ENCODE assay signal across 26 cellular contexts in genomic region chr11:76850815-76851214, GRCh38. TPM values are rescaled to one million over a fixed set of nuclear protein-coding genes. Genes with fewer than 3 reads are reported as not detected.
DNase-seq lines count a peak whose midpoint lies in the region; ATAC-seq, FAIRE-seq and TF ChIP-seq lines count a peak whose summit lies in the region.
"Had no signal": no experiment of that assay in that cellular context is flagged by ENCODE, and none has a peak within 500 bp of the region (broad histone marks: within the 10 kb centered on the region; RNA-seq: fewer than 3 reads in every experiment).

No MANE protein-coding gene starts in this region.

- no peak for FAIRE-seq in keratinocyte (lab: Jason Lieb, UNC)
- FAIRE-seq: D721Med, HTR-8/SVneo had no signal

- peak overlapping the region; percentile 38 for H2AFZ ChIP-seq in keratinocyte (ENCODE audit: control insufficient read depth, low read length)
- H2AFZ ChIP-seq: GM23338 had no signal

- no peak overlapping the region for H3K4me2 ChIP-seq in keratinocyte (ENCODE audit: control insufficient read depth, extremely low read depth, insufficient read depth, low read depth, low read length)
- H3K4me2 ChIP-seq: GM23338, SK-N-SH had no signal

- H3K79me2 ChIP-seq in keratinocyte (ENCODE audit: control insufficient read depth, insufficient read depth, low read length), result no peaks in the 10 kb centered on the region

- peak in 1 of 2 donors; percentile 54 for TF ChIP-seq EP300 in tibial nerve (IDR thresholded peaks at IDR 0.05)

- ATAC-seq in HG03025 (IDR thresholded peaks at IDR 0.05; ENCODE audit: low FRiP score, unreplicated experiment) (no peak), GM21528 (IDR thresholded peaks at IDR 0.05; ENCODE audit: low FRiP score, unreplicated experiment) (no peak)
- ATAC-seq: activated T-cell treated with anti-CD3 and anti-CD28 coated beads, Interleukin-2, amount 50 U/mL, for 4 hours; GM23338; naive thymus-derived CD8-positive, alpha-beta T cell; stimulated activated memory B cell treated with anti-CD40 and anti-IgM and Interleukin-4, amounts not matched to agents 10 μg/mL and 1 μg/mL and 100 μg/mL, for 72 hours had no signal

- no peak overlapping the region for H3K27ac ChIP-seq in keratinocyte (ENCODE audit: control insufficient read depth, insufficient read depth, low read length)
- peak overlapping the region in 1 of 4 donors; percentile 20 for H3K27ac ChIP-seq in tibial nerve
- H3K27ac ChIP-seq: adrenal gland, brain microvascular endothelial cell, colonic mucosa had no signal

- no peak overlapping the region for H3K4me3 ChIP-seq in MG63
- no peak overlapping the region for H3K4me3 ChIP-seq in keratinocyte (ENCODE audit: control insufficient read depth in 2 of 3, extremely low read depth in 1 of 3, insufficient read depth in 2 of 3, low read depth in 1 of 3, low read length in 3 of 3)
- no peak overlapping the region for H3K4me3 ChIP-seq in tibial nerve
- H3K4me3 ChIP-seq: adrenal gland, colonic mucosa, GM23338 had no signal

- no peaks in the 10 kb centered on the region for H3K9me1 ChIP-seq in keratinocyte (ENCODE audit: control insufficient read depth, extremely low read depth, insufficient read depth, low read length)

- no peak overlapping the region for H3K9ac ChIP-seq in keratinocyte (ENCODE audit: control insufficient read depth, extremely low read depth, insufficient read depth, low read length)
- H3K9ac ChIP-seq: SK-N-SH had no signal

- dilution Hi-C loops in keratinocyte (cut with MboI; ENCODE audit: extremely low pct_ligation_motif_present, low sequenced_read_pairs), result no loop called here

- H3K27me3 ChIP-seq in MG63 (no peaks in the 10 kb centered on the region), keratinocyte (ENCODE audit: control insufficient read depth, extremely low read depth, insufficient read depth, low read length) (no peaks in the 10 kb centered on the region), tibial nerve (no peaks in the 10 kb centered on the region)
- H3K27me3 ChIP-seq: adrenal gland, brain microvascular endothelial cell, colonic mucosa had no signal

- WGBS in tibial nerve, 2 donors, result 87 to 94% methylated on average over 6 of the region's 6 CpGs

- peaks cover 6% of the 10 kb centered on the region for H3K4me1 ChIP-seq in keratinocyte (ENCODE audit: control insufficient read depth, extremely low read depth, insufficient read depth, low read length)
- peaks cover 0 to 11% (median 0%) of the 10 kb centered on the region in 4 donors for H3K4me1 ChIP-seq in tibial nerve
- H3K4me1 ChIP-seq: colonic mucosa had no signal

- no peak for TF ChIP-seq POLR2A in tibial nerve (IDR thresholded peaks at IDR 0.05)

- no peak for TF ChIP-seq CTCF in keratinocyte (optimal IDR thresholded peaks at IDR 0.05 in 1 of 3, IDR thresholded peaks at IDR 0.05 in 1 of 3, conservative IDR thresholded peaks at IDR 0.05 in 1 of 3; ENCODE audit: extremely low read depth in 1 of 3, insufficient read depth in 2 of 3, low read length in 3 of 3)
- no peak for TF ChIP-seq CTCF in tibial nerve (IDR thresholded peaks at IDR 0.05)

- H4K20me1 ChIP-seq in keratinocyte (ENCODE audit: control insufficient read depth, extremely low read depth, insufficient read depth, low read length), result no peaks in the 10 kb centered on the region

- peak; percentile 81 for DNase-seq in MG63
- peak; percentile 80 for DNase-seq in fibroblast of gingiva (ENCODE audit: low read depth)
- DNase-seq in keratinocyte (ENCODE audit: low read depth, low spot score), result no peak
- peak; percentile 21 to 53 for DNase-seq in tibial nerve (ENCODE audit: low spot score in 2 of 2)
- DNase-seq in islet precursor cell, result no peak
- DNase-seq: activated CD4-positive, alpha-beta T cell treated with anti-CD3 and anti-CD28 coated beads for 48 hours; activated T-cell treated with anti-CD3 and anti-CD28 coated beads, Interleukin-2, amount 50 U/mL, for 4 hours; brain microvascular endothelial cell; colonic mucosa; effector memory CD4-positive, alpha-beta T cell; EL; naive thymus-derived CD8-positive, alpha-beta T cell; NCI-H1048; NCI-H187 treated with DMSO at 0.1 percent for 48 hours; NCI-H526 treated with DMSO at 0.1 percent for 48 hours; occipital lobe; RPMI8226; SK-N-SH; stimulated activated CD4-positive, alpha-beta T cell treated with anti-CD3 and anti-CD28 coated beads, Interleukin-4, amount 100 ng/mL, for 1 hour had no signal

- H3K9me3 ChIP-seq in MG63 (no peaks in the 10 kb centered on the region), keratinocyte (ENCODE audit: control insufficient read depth, low read depth, low read length) (no peaks in the 10 kb centered on the region), tibial nerve (no peaks in the 10 kb centered on the region)
- H3K9me3 ChIP-seq: adrenal gland, colonic mucosa, SK-N-SH had no signal

- H3K36me3 ChIP-seq in MG63 (no peaks in the 10 kb centered on the region), keratinocyte (ENCODE audit: control insufficient read depth in 2 of 2, extremely low read depth in 1 of 2, insufficient read depth in 2 of 2, low read length in 2 of 2) (no peaks in the 10 kb centered on the region), tibial nerve (no peaks in the 10 kb centered on the region)
- H3K36me3 ChIP-seq: adrenal gland, brain microvascular endothelial cell, colonic mucosa had no signal

RNA-seq across cellular contexts. Expression of gene ACER3, which starts 9.9 kb away (rescaled TPM):
- total RNA-seq in MG63 (2014; rRNA removed; shearing (Covaris generic); ENCODE audit: low replicate concordance), result 15.8 and 56.2 TPM in 2 replicates
- polyA plus RNA-seq in keratinocyte, result 25.5 to 55.0 TPM (median 36.1 TPM) in 3 replicates
- polyA plus RNA-seq in keratinocyte (2011; ENCODE audit: low read depth), result 5.1 TPM
- polyA plus RNA-seq in keratinocyte (2011; cell fraction: cytosol; rRNA removed), result 13.6 and 35.6 TPM in 2 replicates
- polyA plus RNA-seq in keratinocyte (2011; cell fraction: nucleus; rRNA removed), result 27.4 and 29.5 TPM in 2 replicates
- 5.3 and 31.7 TPM in 2 replicates for polyA plus RNA-seq in keratinocyte (2012; ENCODE audit: low replicate concordance)
- 15.0 to 47.3 TPM (median 33.2 TPM) in 3 replicates for polyA minus RNA-seq in keratinocyte
- polyA minus RNA-seq in keratinocyte (2011; cell fraction: cytosol; rRNA and poly(A)+ RNA removed), result 20.7 TPM
- polyA minus RNA-seq in keratinocyte (2011; cell fraction: nucleus; rRNA and poly(A)+ RNA removed), result 26.4 and 50.2 TPM in 2 replicates
- 10 to 100 TPM; 20.5 to 30.6 (median 23.0) TPM for total RNA-seq in tibial nerve

Comparison
In these comparisons a context has a peak if more than half of its experiments do, and no peak if none do; other contexts are left out.
1. DNase-seq: peak in MG63 (single experiment), fibroblast of gingiva (single experiment) and tibial nerve (2 of 2); none in keratinocyte (single experiment) and islet precursor cell (single experiment).